Comparison of ENCODE assay signal across 8 cellular contexts in the genomic region with DNA sequence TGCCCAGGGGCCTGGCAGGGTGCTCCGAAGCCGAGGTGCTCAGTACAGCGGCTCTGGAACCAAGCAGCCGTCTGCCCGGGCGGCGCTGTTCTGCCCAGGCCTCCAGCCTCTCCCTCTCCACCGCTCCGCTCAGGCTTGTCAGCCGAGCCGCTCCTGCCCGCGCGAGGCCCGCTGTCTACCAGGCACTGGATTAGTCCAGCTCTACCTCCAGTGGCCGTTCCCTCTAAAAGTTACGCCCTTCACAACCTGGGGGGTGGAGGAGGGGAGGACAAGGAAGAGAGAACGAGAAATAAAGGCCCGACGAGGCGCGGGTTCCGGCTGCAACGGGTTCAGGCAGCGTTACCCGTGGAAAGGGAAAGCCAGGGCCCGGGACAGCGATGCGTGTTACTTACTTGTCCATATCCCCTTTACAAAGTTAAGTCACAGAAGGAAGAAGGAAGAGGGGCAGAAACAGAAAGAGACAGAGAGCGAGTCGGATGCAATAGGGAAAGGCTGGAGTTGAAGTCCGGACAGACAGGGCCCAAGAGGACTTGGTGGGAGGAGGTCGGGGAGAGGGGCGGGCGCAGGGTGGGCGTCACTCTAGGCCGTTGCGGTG. TPM values are rescaled to one million over a fixed set of nuclear protein-coding genes. Genes with fewer than 3 reads are reported as not detected.
DNase-seq lines count a peak whose midpoint lies in the region; ATAC-seq and TF ChIP-seq lines count a peak whose summit lies in the region.

No MANE protein-coding gene starts in this region.

- H3K9me3 Mint-ChIP-seq in Calu3 (ENCODE audit: low read depth, unreplicated experiment) (no peaks in the 10 kb centered on the region), natural killer cell (peaks cover 6 to 7% of the 10 kb centered on the region in 2 donors)

- DNase-seq in Calu3 (peak; percentile 73), dermis blood vessel endothelial cell (peak; percentile 58), natural killer cell (no peak), OCI-M1 (lab: John Stamatoyannopoulos, UW) (no peak), T-helper 9 cell (no peak)
- DNase-seq in stimulated activated CD4-positive, alpha-beta T cell treated with anti-CD3 and anti-CD28 coated beads, Interleukin-12 subunit alpha, Interleukin-12 subunit beta, amount 100 ng/mL, for 4 hours = no peak

- H3K4me1 Mint-ChIP-seq in Calu3 (ENCODE audit: low read depth, unreplicated experiment) (peaks cover 31% of the 10 kb centered on the region), natural killer cell (peaks cover 17 to 28% of the 10 kb centered on the region in 2 donors)

- peaks cover 91% of the 10 kb centered on the region for H3K27me3 Mint-ChIP-seq in Calu3 (ENCODE audit: unreplicated experiment)
- H3K27me3 Mint-ChIP-seq in natural killer cell (ENCODE audit: low read depth in 2 of 2) = peaks cover 63 to 83% of the 10 kb centered on the region in 2 donors

- BruUV-seq in Calu3 (replicated peaks; lab: Mats Ljungman, UMichigan) = no TSS peak

- TF ChIP-seq CTCF in Calu3 (IDR thresholded peaks at IDR 0.05; ENCODE audit: unreplicated experiment) (peak; percentile 14), natural killer cell (IDR thresholded peaks at IDR 0.05) (no peak)

- peak overlapping the region; percentile 59 for H3K4me3 Mint-ChIP-seq in Calu3 (ENCODE audit: low read depth, unreplicated experiment)
- peak overlapping the region; percentile 81 for H3K4me3 Mint-ChIP-seq in natural killer cell

- peak overlapping the region; percentile 9 for H3K27ac Mint-ChIP-seq in Calu3 (ENCODE audit: unreplicated experiment)
- H3K27ac Mint-ChIP-seq in natural killer cell = no peak overlapping the region

- CTCF ChIA-PET in Calu3 (lab: Charles Lee) = no interaction called here

- H3K36me3 Mint-ChIP-seq in Calu3 (ENCODE audit: insufficient read depth, unreplicated experiment) (peaks cover 26% of the 10 kb centered on the region), natural killer cell (peaks cover 24% of the 10 kb centered on the region)

- ATAC-seq in HG03354 (IDR thresholded peaks at IDR 0.05; ENCODE audit: poor library complexity, severe bottlenecking, unreplicated experiment) (peak; percentile 44), natural killer cell (peak in 2 of 3 donors; percentile 54 to 57), HG02885 (IDR thresholded peaks at IDR 0.05; ENCODE audit: poor library complexity, unreplicated experiment) (no peak)

- intact Hi-C loops in Calu3 (cut with micrococcal nuclease; ENCODE audit: unreplicated experiment) = loop anchor here (5.0 to 10.0 kb wide), 2 partner anchors 303 to 361 kb away; no protein-coding TSS in a partner anchor
- intact Hi-C loops in natural killer cell (cut with micrococcal nuclease) = no loop called here

RNA-seq across cellular contexts. Expression of a gene that starts 2.9 kb away (rescaled TPM):
- total RNA-seq in Calu3 (2022) = not detected in 2 replicates
- total RNA-seq in dermis blood vessel endothelial cell = not detected in 2 replicates
- not detected for total RNA-seq in natural killer cell

Comparison
In these comparisons a context has a peak if more than half of its experiments do, and no peak if none do; other contexts are left out.
1. DNase-seq: peak in Calu3 (single experiment) and dermis blood vessel endothelial cell (single experiment); none in natural killer cell (single experiment), OCI-M1 (single experiment), T-helper 9 cell (single experiment) and stimulated activated CD4-positive, alpha-beta T cell treated with anti-CD3 and anti-CD28 coated beads, Interleukin-12 subunit alpha, Interleukin-12 subunit beta, amount 100 ng/mL, for 4 hours (single experiment).